In the genomic region with DNA sequence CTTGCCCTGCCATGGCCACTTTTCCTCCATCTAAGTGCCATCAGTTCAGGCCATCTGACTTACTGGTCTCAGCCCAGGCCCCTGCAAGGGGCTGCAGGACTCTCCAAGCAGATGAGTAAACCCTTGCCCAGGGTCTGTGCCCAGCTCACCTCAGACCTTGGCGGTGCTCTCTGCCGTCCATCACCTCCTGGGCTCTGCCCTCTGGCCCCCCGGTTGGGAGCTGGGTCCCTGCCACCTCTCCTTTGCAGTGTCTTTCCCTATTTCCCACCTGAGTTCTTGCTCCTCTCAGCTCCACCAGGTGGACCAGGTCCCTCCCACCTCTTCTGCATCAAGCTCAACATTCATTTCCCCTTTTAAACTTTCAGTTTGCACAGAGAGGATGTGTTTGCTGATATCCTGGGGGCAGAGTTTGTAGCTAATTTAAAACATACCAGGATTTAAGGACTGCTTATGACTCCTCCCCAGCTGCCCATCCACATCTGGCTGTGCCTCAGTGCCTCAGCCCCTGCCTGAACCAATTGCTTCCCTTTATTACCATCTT, we compare ENCODE assay signal across 15 cellular contexts.
DNase-seq lines count a peak whose midpoint lies in the region; ATAC-seq and TF ChIP-seq lines count a peak whose summit lies in the region.
"Had no signal": no experiment of that assay in that cellular context is flagged by ENCODE, and none has a peak within 500 bp of the region (broad histone marks: within the 10 kb centered on the region; RNA-seq: fewer than 3 reads in every experiment).

No MANE protein-coding gene starts in this region.

- DNase-seq in GM12865 (ENCODE audit: low read depth) (peak; percentile 10), NAMALWA (ENCODE audit: low spot score) (peak; percentile 18), germinal center (ENCODE audit: low spot score) (peak; percentile 31), spleen (peak; percentile 58), COLO829 (ENCODE audit: low spot score) (no peak), RPMI8226 (no peak)
- DNase-seq: DND-41, GOT3, NCI-H1105, NCI-H2081, NCI-H446 treated with DMSO at 0.1 percent for 48 hours, PC-9 had no signal

- TF ChIP-seq POLR2A in spleen (IDR thresholded peaks at IDR 0.05): no peak

- no peaks in the 10 kb centered on the region for H3K27me3 ChIP-seq in spleen (replicated peaks in 1 of 7)

- H3K4me3 ChIP-seq in GM12865 (ENCODE audit: low read depth, low read length) (no peak overlapping the region), spleen (no peak overlapping the region)
- H3K4me3 ChIP-seq: PC-9 had no signal

- WGBS in spleen, 5 donors: 80 to 92% (median 86%) methylated on average over 3 of the region's 3 CpGs

- no peak overlapping the region for H3K27ac ChIP-seq in spleen
- H3K27ac ChIP-seq: C4-2B, PC-9 had no signal

- TF ChIP-seq CTCF in GM12865 (IDR thresholded peaks at IDR 0.05; ENCODE audit: insufficient read depth, low read depth, low read length, missing control alignments) (no peak), spleen (IDR thresholded peaks at IDR 0.05 in 8 of 11, conservative IDR thresholded peaks at IDR 0.05 in 3 of 11) (no peak)

- intact Hi-C loops in spleen (cut with DNase I; ENCODE audit: low total_unique reads): no loop called here

- no peaks in the 10 kb centered on the region for H3K4me1 ChIP-seq in spleen

- H3K9me3 ChIP-seq in spleen: peaks cover 0 to 7% (median 0%) of the 10 kb centered on the region in 8 donors

- no peaks in the 10 kb centered on the region for H3K36me3 ChIP-seq in spleen

- no peak for ATAC-seq in HG03045 (IDR thresholded peaks at IDR 0.05; ENCODE audit: unreplicated experiment)
- ATAC-seq: HCT116 had no signal

Comparison
In these comparisons a context has a peak if more than half of its experiments do, and no peak if none do; other contexts are left out.
1. DNase-seq: peak in GM12865 (single experiment), NAMALWA (single experiment), germinal center (single experiment) and spleen (single experiment); none in COLO829 (single experiment) and RPMI8226 (single experiment).